ENCODE assay signal across 15 cellular contexts in the genomic region with DNA sequence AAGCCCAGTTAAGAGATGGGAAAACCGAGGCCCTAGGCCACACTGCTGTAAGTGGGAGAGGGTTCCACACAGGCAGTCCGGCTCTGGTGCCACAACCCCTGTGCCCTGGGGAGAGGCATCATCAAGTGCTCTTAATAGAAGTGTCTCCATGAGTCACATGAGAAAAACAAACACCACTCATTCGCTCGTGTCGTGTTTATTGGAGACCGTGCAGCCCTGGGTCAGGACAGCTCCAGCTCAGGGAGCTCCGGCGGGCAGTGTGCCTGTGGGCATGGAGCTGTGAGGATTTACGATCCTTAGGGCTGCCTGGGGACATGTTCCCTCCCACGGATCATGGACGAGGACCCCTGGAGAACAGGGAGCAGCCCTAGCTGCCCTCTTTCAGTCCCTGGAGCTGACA.
"Had no signal": no experiment of that assay in that cellular context is flagged by ENCODE, and none has a peak within 500 bp of the region (broad histone marks: within the 10 kb centered on the region; RNA-seq: fewer than 3 reads in every experiment).

No MANE protein-coding gene starts in this region.

- H3K9me3 ChIP-seq: adrenal gland, breast epithelium, spleen, tibial artery, uterus had no signal

- H3K27me3 ChIP-seq: adrenal gland, uterus had no signal

- H3K36me3 ChIP-seq: adrenal gland, breast epithelium, spleen, tibial artery, uterus, WERI-Rb-1 had no signal

- ATAC-seq: activated naive CD4-positive, alpha-beta T cell treated with anti-CD3 and anti-CD28 coated beads, Interleukin-2, amount 50 U/mL, for 72 hours had no signal

- DNase-seq: activated CD4-positive, alpha-beta T cell treated with anti-CD3 and anti-CD28 coated beads for 1 hour; activated CD4-positive, alpha-beta T cell treated with anti-CD3 and anti-CD28 coated beads, Interleukin-2, amount 50 U/mL, for 4 hours; activated gamma-delta T cell; adrenal gland; cerebellar nuclear complex; cortex of kidney; retina; spleen; stimulated activated CD8-positive, alpha-beta memory T cell treated with anti-CD3 and anti-CD28 coated beads, Interleukin-4, amount 100 ng/mL, for 48 hours; stimulated activated naive CD4-positive, alpha-beta T cell; tibial artery; uterus; WERI-Rb-1 had no signal

- H3K27ac ChIP-seq: adrenal gland, breast epithelium, spleen, tibial artery, uterus, WERI-Rb-1 had no signal

- H3K4me1 ChIP-seq: adrenal gland, breast epithelium, spleen, tibial artery, uterus had no signal

- H3K4me3 ChIP-seq: adrenal gland, breast epithelium, spleen, tibial artery, uterus had no signal
